Comparison of ENCODE assay signal across 21 cellular contexts in genomic region chr15:22974745-22975144, GRCh38. TPM values are rescaled to one million over a fixed set of nuclear protein-coding genes. Genes with fewer than 3 reads are reported as not detected.
DNase-seq lines count a peak whose midpoint lies in the region; ATAC-seq and TF ChIP-seq lines count a peak whose summit lies in the region.
"Had no signal": no experiment of that assay in that cellular context is flagged by ENCODE, and none has a peak within 500 bp of the region (broad histone marks: within the 10 kb centered on the region; RNA-seq: fewer than 3 reads in every experiment).

No MANE protein-coding gene starts in this region.

- H3K9me3 Mint-ChIP-seq in activated T-helper 2 cell treated with anti-CD3 and anti-CD28 coated beads, Interferon-gamma antibody, Interleukin-2, Interleukin-4, amounts not matched to agents 10 μg/mL and 5 μg/mL and 100 μg/mL, durations not matched to agents 14 hours and 24 hours and 36 hours = no peaks in the 10 kb centered on the region
- H3K9me3 Mint-ChIP-seq in naive thymus-derived CD4-positive, alpha-beta T cell = peaks cover 0 to 2% (median 0%) of the 10 kb centered on the region in 11 donors
- H3K9me3 Mint-ChIP-seq in Calu3 (ENCODE audit: low read depth, unreplicated experiment) = no peaks in the 10 kb centered on the region

- H3K36me3 ChIP-seq in naive thymus-derived CD4-positive, alpha-beta T cell (ENCODE audit: control insufficient read depth in 2 of 3, insufficient read depth in 3 of 3, low read length in 3 of 3) = no peaks in the 10 kb centered on the region
- no peaks in the 10 kb centered on the region for H3K36me3 ChIP-seq in psoas muscle (ENCODE audit: insufficient read depth in 1 of 2, low read depth in 1 of 2)
- H3K36me3 ChIP-seq: Peyer's patch had no signal

- H3K27ac ChIP-seq in naive thymus-derived CD4-positive, alpha-beta T cell (ENCODE audit: low read depth, low read length) = no peak overlapping the region
- no peak overlapping the region for H3K27ac ChIP-seq in psoas muscle
- H3K27ac ChIP-seq: Peyer's patch, VCaP had no signal

- H3K9me3 ChIP-seq in naive thymus-derived CD4-positive, alpha-beta T cell (ENCODE audit: control insufficient read depth in 2 of 3, low read length in 3 of 3) = no peaks in the 10 kb centered on the region
- no peaks in the 10 kb centered on the region for H3K9me3 ChIP-seq in psoas muscle
- H3K9me3 ChIP-seq: mucosa of descending colon, Peyer's patch had no signal

- H3K36me3 Mint-ChIP-seq in activated T-helper 2 cell treated with anti-CD3 and anti-CD28 coated beads, Interferon-gamma antibody, Interleukin-2, Interleukin-4, amounts not matched to agents 10 μg/mL and 5 μg/mL and 100 μg/mL, durations not matched to agents 14 hours and 24 hours and 36 hours (ENCODE audit: low read depth) = no peaks in the 10 kb centered on the region
- peaks cover 0 to 5% (median 0%) of the 10 kb centered on the region in 5 donors for H3K36me3 Mint-ChIP-seq in naive thymus-derived CD4-positive, alpha-beta T cell
- H3K36me3 Mint-ChIP-seq in Calu3 (ENCODE audit: insufficient read depth, unreplicated experiment) = peaks cover 10% of the 10 kb centered on the region

- intact Hi-C loops in activated T-helper 2 cell treated with anti-CD3 and anti-CD28 coated beads, Interferon-gamma antibody, Interleukin-2, Interleukin-4, amounts not matched to agents 10 μg/mL and 5 μg/mL and 100 μg/mL, durations not matched to agents 14 hours and 24 hours and 36 hours (cut with micrococcal nuclease) = no loop called here
- intact Hi-C loops in naive thymus-derived CD4-positive, alpha-beta T cell (cut with micrococcal nuclease) = no loop called here
- intact Hi-C loops in psoas muscle (cut with DNase I) (no loop called here), Calu3 (cut with micrococcal nuclease; ENCODE audit: unreplicated experiment) (no loop called here)

- WGBS in psoas muscle, 3 donors = 67 to 76% (median 75%) methylated on average over 4 of the region's 4 CpGs

- DNase-seq in CD1c-positive myeloid dendritic cell (ENCODE audit: extremely low spot score) = peak; percentile 85
- peak; percentile 70 for DNase-seq in NB4 (ENCODE audit: low read depth)
- no peak for DNase-seq in activated T-helper 2 cell treated with anti-CD3 and anti-CD28 coated beads, Interferon-gamma antibody, Interleukin-2, Interleukin-4, amounts not matched to agents 10 μg/mL and 5 μg/mL and 100 μg/mL, durations not matched to agents 14 hours and 24 hours and 36 hours (ENCODE audit: low spot score)
- no peak for DNase-seq in naive thymus-derived CD4-positive, alpha-beta T cell
- DNase-seq in psoas muscle = no peak
- DNase-seq in Calu3 = no peak
- DNase-seq: activated CD8-positive, alpha-beta T cell treated with anti-CD3 and anti-CD28 coated beads, Interleukin-2, amount 10 ng/mL, durations not matched to agents 7 days and 5 days; activated T-cell treated with anti-CD3 and anti-CD28 coated beads, Interleukin-2, amount 50 U/mL, for 48 hours; DMS79 treated with DMSO at 0.1 percent for 48 hours; H7; Karpas-422; kidney glomerular epithelial cell; mucosa of descending colon; NCI-H1417 treated with DMSO at 0.1 percent for 48 hours; NCI-H2171; NCI-H748 treated with DMSO at 0.1 percent for 48 hours had no signal

- peaks cover 0 to 5% of the 10 kb centered on the region in 2 donors for H3K27me3 ChIP-seq in naive thymus-derived CD4-positive, alpha-beta T cell (ENCODE audit: control insufficient read depth in 2 of 2, insufficient read depth in 2 of 2, low read length in 2 of 2)
- no peaks in the 10 kb centered on the region for H3K27me3 ChIP-seq in psoas muscle (ENCODE audit: insufficient read depth in 3 of 3, low read length in 2 of 3)
- H3K27me3 ChIP-seq: Peyer's patch had no signal

- TF ChIP-seq POLR2A in NB4 (IDR thresholded peaks at IDR 0.05; ENCODE audit: extremely low read depth, insufficient read length) (no peak), GM18505 (IDR thresholded peaks at IDR 0.05; ENCODE audit: borderline replicate concordance, extremely low read depth, insufficient read depth, insufficient read length) (no peak)

- ATAC-seq in naive thymus-derived CD4-positive, alpha-beta T cell = peak; percentile 85
- ATAC-seq in HG03280 (IDR thresholded peaks at IDR 0.05; ENCODE audit: unreplicated experiment) (no peak), psoas muscle (no peak), GM18505 (IDR thresholded peaks at IDR 0.05; ENCODE audit: unreplicated experiment) (no peak)
- ATAC-seq: activated CD8-positive, alpha-beta T cell treated with anti-CD3 and anti-CD28 coated beads, Interleukin-2, amount 10 ng/mL, durations not matched to agents 7 days and 5 days; mucosa of descending colon had no signal

- H3K27me3 Mint-ChIP-seq in activated T-helper 2 cell treated with anti-CD3 and anti-CD28 coated beads, Interferon-gamma antibody, Interleukin-2, Interleukin-4, amounts not matched to agents 10 μg/mL and 5 μg/mL and 100 μg/mL, durations not matched to agents 14 hours and 24 hours and 36 hours (ENCODE audit: low read depth) = peaks cover 15% of the 10 kb centered on the region
- peaks cover 10 to 21% (median 19%) of the 10 kb centered on the region in 5 donors for H3K27me3 Mint-ChIP-seq in naive thymus-derived CD4-positive, alpha-beta T cell
- H3K27me3 Mint-ChIP-seq in Calu3 (ENCODE audit: unreplicated experiment) = no peaks in the 10 kb centered on the region

- CTCF ChIA-PET in naive thymus-derived CD4-positive, alpha-beta T cell (lab: Charles Lee) = no interaction called here
- CTCF ChIA-PET in Calu3 (lab: Charles Lee) = no interaction called here

- no TSS peak for BruUV-seq in Calu3 (replicated peaks; lab: Mats Ljungman, UMichigan)

- H3K4me3 ChIP-seq in NB4 (ENCODE audit: low read depth, low read length) (no peak overlapping the region), psoas muscle (no peak overlapping the region)
- no peak overlapping the region for H3K4me3 ChIP-seq in naive thymus-derived CD4-positive, alpha-beta T cell (ENCODE audit: low read length)
- H3K4me3 ChIP-seq: mucosa of descending colon, Peyer's patch had no signal

- no peak overlapping the region for H3K4me3 Mint-ChIP-seq in activated T-helper 2 cell treated with anti-CD3 and anti-CD28 coated beads, Interferon-gamma antibody, Interleukin-2, Interleukin-4, amounts not matched to agents 10 μg/mL and 5 μg/mL and 100 μg/mL, durations not matched to agents 14 hours and 24 hours and 36 hours (ENCODE audit: low read depth)
- no peak overlapping the region for H3K4me3 Mint-ChIP-seq in naive thymus-derived CD4-positive, alpha-beta T cell
- H3K4me3 Mint-ChIP-seq in Calu3 (ENCODE audit: low read depth, unreplicated experiment) = no peak overlapping the region
- H3K4me3 Mint-ChIP-seq: activated CD8-positive, alpha-beta T cell treated with anti-CD3 and anti-CD28 coated beads, Interleukin-2, amount 10 ng/mL, durations not matched to agents 7 days and 5 days; activated naive CD8-positive, alpha-beta T cell had no signal

- H3K4me1 Mint-ChIP-seq in activated T-helper 2 cell treated with anti-CD3 and anti-CD28 coated beads, Interferon-gamma antibody, Interleukin-2, Interleukin-4, amounts not matched to agents 10 μg/mL and 5 μg/mL and 100 μg/mL, durations not matched to agents 14 hours and 24 hours and 36 hours (ENCODE audit: low read depth) = peaks cover 21% of the 10 kb centered on the region
- peaks cover 14 to 23% (median 15%) of the 10 kb centered on the region in 7 donors for H3K4me1 Mint-ChIP-seq in naive thymus-derived CD4-positive, alpha-beta T cell
- H3K4me1 Mint-ChIP-seq in Calu3 (ENCODE audit: low read depth, unreplicated experiment) = no peaks in the 10 kb centered on the region

- POLR2A ChIA-PET in naive thymus-derived CD4-positive, alpha-beta T cell (lab: Charles Lee) = no interaction called here

- H3K4me1 ChIP-seq in naive thymus-derived CD4-positive, alpha-beta T cell (ENCODE audit: control insufficient read depth in 2 of 2, insufficient read depth in 2 of 2, low read length in 2 of 2) = no peaks in the 10 kb centered on the region
- peaks cover 6% of the 10 kb centered on the region for H3K4me1 ChIP-seq in psoas muscle

- TF ChIP-seq CTCF in NB4 (IDR thresholded peaks at IDR 0.05; ENCODE audit: low read depth, low read length) = no peak
- TF ChIP-seq CTCF in psoas muscle (IDR thresholded peaks at IDR 0.05) = no peak
- TF ChIP-seq CTCF in Calu3 (IDR thresholded peaks at IDR 0.05; ENCODE audit: unreplicated experiment) = no peak

- peak overlapping the region; percentile 2 for H3K27ac Mint-ChIP-seq in activated T-helper 2 cell treated with anti-CD3 and anti-CD28 coated beads, Interferon-gamma antibody, Interleukin-2, Interleukin-4, amounts not matched to agents 10 μg/mL and 5 μg/mL and 100 μg/mL, durations not matched to agents 14 hours and 24 hours and 36 hours
- H3K27ac Mint-ChIP-seq in naive thymus-derived CD4-positive, alpha-beta T cell = no peak overlapping the region
- H3K27ac Mint-ChIP-seq in Calu3 (ENCODE audit: unreplicated experiment) = no peak overlapping the region
- H3K27ac Mint-ChIP-seq: activated CD8-positive, alpha-beta T cell treated with anti-CD3 and anti-CD28 coated beads, Interleukin-2, amount 10 ng/mL, durations not matched to agents 7 days and 5 days; activated naive CD8-positive, alpha-beta T cell had no signal

RNA-seq across cellular contexts. Expression of gene CYFIP1, which starts 5.4 kb away (rescaled TPM):
- total RNA-seq in activated T-helper 2 cell treated with anti-CD3 and anti-CD28 coated beads, Interferon-gamma antibody, Interleukin-2, Interleukin-4, amounts not matched to agents 10 μg/mL and 5 μg/mL and 100 μg/mL, durations not matched to agents 14 hours and 24 hours and 36 hours = 52.7 and 53.1 TPM in 2 replicates
- 10 to 100 TPM in 4 of 5 experiments, 1 to 10 TPM in 1; 3.8 to 37.8 (median 10.4) TPM for total RNA-seq in naive thymus-derived CD4-positive, alpha-beta T cell
- under 1 TPM; 0.40 to 0.95 TPM for polyA plus RNA-seq in naive thymus-derived CD4-positive, alpha-beta T cell
- total RNA-seq in psoas muscle (10 to 100 TPM; 23.3 to 43.0 (median 28.8) TPM), Calu3 (2022) (53.7 and 60.1 TPM in 2 replicates)
- 10 to 100 TPM in 2 of 3 donors, 1 to 10 TPM in 1; 9.1 to 17.8 (median 10.0) TPM for polyA plus RNA-seq in psoas muscle

Comparison
In these comparisons a context has a peak if more than half of its experiments do, and no peak if none do; other contexts are left out.
1. DNase-seq: peak in CD1c-positive myeloid dendritic cell (single experiment) and NB4 (single experiment); none in activated T-helper 2 cell treated with anti-CD3 and anti-CD28 coated beads, Interferon-gamma antibody, Interleukin-2, Interleukin-4, amounts not matched to agents 10 μg/mL and 5 μg/mL and 100 μg/mL, durations not matched to agents 14 hours and 24 hours and 36 hours (single experiment), naive thymus-derived CD4-positive, alpha-beta T cell (0 of 9), psoas muscle (0 of 2) and Calu3 (single experiment).